ENCODE assay signal across 1 cellular context in the genomic region with DNA sequence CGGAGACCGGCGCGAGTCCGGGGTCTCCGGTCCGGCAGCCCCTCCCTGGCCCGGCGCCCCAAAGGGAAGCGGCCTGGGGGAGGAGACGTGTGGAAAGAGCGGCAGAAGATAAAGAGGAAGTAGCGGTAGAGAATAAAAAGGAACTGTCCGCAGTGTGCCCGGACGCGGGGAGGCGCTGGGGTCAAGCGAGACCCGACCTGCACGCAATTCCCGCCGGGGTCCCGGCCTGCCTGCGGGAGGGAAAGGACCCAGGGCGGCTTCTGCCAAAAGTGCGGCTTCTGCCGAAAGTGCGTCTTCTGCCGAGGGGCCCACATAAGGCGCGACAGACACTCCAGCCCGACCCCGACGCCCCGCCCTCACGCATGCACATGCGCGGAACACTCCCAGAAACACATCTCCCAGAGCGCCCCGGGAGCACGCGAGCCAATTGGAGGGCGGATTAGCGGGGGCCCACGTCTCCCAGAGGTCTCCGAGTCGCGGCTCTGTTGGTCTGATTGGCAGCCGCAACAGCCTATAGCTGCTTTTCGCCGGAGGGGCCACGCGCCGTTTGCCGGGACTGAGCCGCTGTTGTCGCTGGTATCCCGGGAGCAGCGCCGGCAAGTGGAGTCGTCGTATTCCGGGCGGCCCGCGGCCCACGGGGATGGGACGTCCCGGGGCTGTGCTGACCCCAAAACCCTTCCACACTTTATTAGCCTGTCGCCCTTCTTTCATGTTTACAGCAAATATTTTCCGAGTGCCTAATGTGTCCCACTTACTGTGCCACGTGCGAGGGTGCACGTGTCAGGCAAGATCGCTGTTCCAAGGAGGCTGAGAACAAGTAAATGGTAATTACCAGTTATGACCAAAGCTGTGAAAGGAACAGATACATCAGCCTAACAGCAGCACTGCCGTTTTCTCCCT.
TF ChIP-seq lines count a peak whose summit lies in the region.

No MANE protein-coding gene starts in this region.

TF ChIP-seq in endothelial cell of umbilical vein, 7 proteins besides CTCF, POLR2A, EP300 and RAD21:
- TF ChIP-seq POLR2AphosphoS5 (IDR thresholded peaks at IDR 0.05; ENCODE audit: insufficient read depth, low read depth, low read length), result peak; percentile 90
- TF ChIP-seq FOS (IDR thresholded peaks at IDR 0.05; ENCODE audit: borderline replicate concordance, insufficient read depth, low read length), result no peak
- TF ChIP-seq GATA2 (IDR thresholded peaks at IDR 0.05; ENCODE audit: insufficient read depth, insufficient read length, low read depth, low read length), result no peak
- TF ChIP-seq MYC (IDR thresholded peaks at IDR 0.05; ENCODE audit: low read depth, low read length), result peak; percentile 78
- TF ChIP-seq, protein P1, sequence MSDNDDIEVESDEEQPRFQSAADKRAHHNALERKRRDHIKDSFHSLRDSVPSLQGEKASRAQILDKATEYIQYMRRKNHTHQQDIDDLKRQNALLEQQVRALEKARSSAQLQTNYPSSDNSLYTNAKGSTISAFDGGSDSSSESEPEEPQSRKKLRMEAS (IDR thresholded peaks at IDR 0.05; ENCODE audit: insufficient read depth, insufficient read length), result peak; percentile 95
- TF ChIP-seq EZH2 (IDR thresholded peaks at IDR 0.05; ENCODE audit: borderline replicate concordance, low read depth, low read length, severe bottlenecking), result no peak
- no peak for TF ChIP-seq JUN (IDR thresholded peaks at IDR 0.05; ENCODE audit: borderline replicate concordance, insufficient read depth, insufficient read length, low read depth)
